Comparison of ENCODE assay signal across 20 cellular contexts in the genomic region with DNA sequence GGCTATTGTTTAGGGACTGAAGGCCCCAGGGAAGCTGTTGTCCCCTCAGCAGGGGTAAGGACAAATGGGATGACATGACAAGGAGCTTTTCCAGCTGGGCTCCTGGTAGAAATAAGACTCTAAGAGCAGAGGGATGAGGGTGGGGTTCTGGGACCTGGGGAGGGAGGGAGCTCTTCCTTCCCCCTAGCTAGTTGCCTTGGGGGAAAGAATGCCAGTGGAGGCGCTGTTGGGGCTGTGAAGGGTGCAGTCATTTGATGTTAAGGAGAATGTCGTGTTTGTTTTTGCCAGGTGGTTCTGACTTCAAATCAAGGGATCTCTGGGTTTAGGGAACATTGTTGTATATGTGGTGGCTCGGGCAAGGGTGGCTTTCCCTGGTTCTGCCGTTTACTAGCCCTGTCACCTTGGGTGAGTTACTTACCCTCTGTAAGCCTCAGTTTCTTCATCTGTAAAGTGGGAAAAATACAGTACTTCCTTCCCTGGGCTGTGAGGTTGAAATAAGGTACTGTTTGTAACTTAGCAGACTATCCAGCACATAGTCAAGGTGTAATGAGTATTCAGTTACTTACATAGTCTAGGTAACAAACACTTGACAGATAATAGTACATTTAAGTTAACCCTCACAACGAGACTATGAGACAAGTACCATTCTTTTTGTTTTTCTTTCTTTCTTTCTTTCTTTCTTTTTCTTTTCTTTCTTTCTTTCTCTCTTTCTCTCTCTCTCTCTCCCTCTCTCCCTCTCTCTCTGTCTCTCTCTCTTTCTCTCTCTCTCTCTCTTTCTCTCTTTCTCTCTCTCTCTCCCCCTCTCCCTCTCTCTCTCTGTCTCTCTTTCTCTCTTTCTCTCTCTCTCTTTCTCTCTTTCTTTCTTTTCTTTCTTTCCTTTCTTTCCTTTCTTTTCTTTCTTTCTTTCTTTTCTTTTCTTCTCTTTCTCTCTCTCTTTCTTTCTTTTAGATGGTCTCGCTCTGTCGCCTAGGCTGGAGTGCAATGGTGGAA. TPM values are rescaled to one million over a fixed set of nuclear protein-coding genes. Genes with fewer than 3 reads are reported as not detected.
A peak's percentile ranks its signal among the peaks of the same experiment; 100 is the strongest.
DNase-seq lines count a peak whose midpoint lies in the region; ATAC-seq and TF ChIP-seq lines count a peak whose summit lies in the region.
"Had no signal": no experiment of that assay in that cellular context is flagged by ENCODE, and none has a peak within 500 bp of the region (broad histone marks: within the 10 kb centered on the region; RNA-seq: fewer than 3 reads in every experiment).

No MANE protein-coding gene starts in this region.

- H3K9me3 Mint-ChIP-seq in mesothelial cell of epicardium, result peaks cover 7% of the 10 kb centered on the region
- no peaks in the 10 kb centered on the region for H3K9me3 Mint-ChIP-seq in activated CD4-positive, alpha-beta memory T cell treated with anti-CD3 and anti-CD28 coated beads, Interleukin-2, amount 10 ng/mL, durations not matched to agents 7 days and 5 days
- H3K9me3 Mint-ChIP-seq: activated CD4-positive, alpha-beta T cell treated with anti-CD3 and anti-CD28 coated beads, Interleukin-2, amount 10 ng/mL, durations not matched to agents 24 days and 14 days; stimulated activated effector memory CD8-positive, alpha-beta T cell treated with anti-CD3 and anti-CD28 coated beads, Interleukin-12 subunit alpha, Interleukin-12 subunit beta, amount 100 ng/mL, for 72 hours had no signal

- no peak overlapping the region for H3K4me3 ChIP-seq in choroid plexus epithelial cell (ENCODE audit: low read depth, low read length)
- H3K4me3 ChIP-seq: testis had no signal

- H3K27ac Mint-ChIP-seq in mesothelial cell of epicardium, result peak overlapping the region; percentile 76
- no peak overlapping the region for H3K27ac Mint-ChIP-seq in activated CD4-positive, alpha-beta memory T cell treated with anti-CD3 and anti-CD28 coated beads, Interleukin-2, amount 10 ng/mL, durations not matched to agents 7 days and 5 days
- H3K27ac Mint-ChIP-seq: activated CD4-positive, alpha-beta T cell treated with anti-CD3 and anti-CD28 coated beads, Interleukin-2, amount 10 ng/mL, durations not matched to agents 24 days and 14 days; CD14-positive monocyte; stimulated activated effector memory CD8-positive, alpha-beta T cell treated with anti-CD3 and anti-CD28 coated beads, Interleukin-12 subunit alpha, Interleukin-12 subunit beta, amount 100 ng/mL, for 72 hours had no signal

- TF ChIP-seq CTCF in choroid plexus epithelial cell (conservative IDR thresholded peaks at IDR 0.05; ENCODE audit: low read depth, low read length), result peak; percentile 24
- no peak for TF ChIP-seq CTCF in mesothelial cell of epicardium (IDR thresholded peaks at IDR 0.05; ENCODE audit: unreplicated experiment)
- TF ChIP-seq CTCF in omental fat pad (IDR thresholded peaks at IDR 0.05), result no peak

- DNase-seq in ELR (ENCODE audit: low read depth) (peak; percentile 26), NCI-H146 (lab: John Stamatoyannopoulos, UW) (peak; percentile 39), choroid plexus epithelial cell (ENCODE audit: low read depth) (no peak), mesothelial cell of epicardium (ENCODE audit: low spot score in 2 of 2, unreplicated experiment in 2 of 2) (no peak), C1 segment of cervical spinal cord (lab: John Stamatoyannopoulos, UW) (no peak), NCI-H1048 (lab: John Stamatoyannopoulos, UW) (no peak), omental fat pad (ENCODE audit: low spot score) (no peak)
- DNase-seq in activated CD4-positive, alpha-beta memory T cell treated with anti-CD3 and anti-CD28 coated beads, Interleukin-2, amount 10 ng/mL, durations not matched to agents 7 days and 5 days, result no peak
- DNase-seq: activated CD4-positive, alpha-beta T cell treated with anti-CD3 and anti-CD28 coated beads, Interleukin-2, amount 10 ng/mL, durations not matched to agents 24 days and 14 days; activated CD8-positive, alpha-beta memory T cell treated with anti-CD3 and anti-CD28 coated beads, Interleukin-2, amount 50 U/mL, for 48 hours; activated gamma-delta T cell; DMS79 treated with DMSO at 0.1 percent for 48 hours; NCI-H1092 treated with DMSO at 0.1 percent for 48 hours; NCI-H2171 treated with DMSO at 0.1 percent for 48 hours; NCI-H748 treated with DMSO at 0.1 percent for 48 hours; retina; testis had no signal

- POLR2A ChIA-PET in activated CD4-positive, alpha-beta memory T cell treated with anti-CD3 and anti-CD28 coated beads, Interleukin-2, amount 10 ng/mL, durations not matched to agents 7 days and 5 days (lab: Charles Lee), result no interaction called here

- CTCF ChIA-PET in activated CD4-positive, alpha-beta memory T cell treated with anti-CD3 and anti-CD28 coated beads, Interleukin-2, amount 10 ng/mL, durations not matched to agents 7 days and 5 days (lab: Charles Lee), result interaction anchor here (0.7 kb wide), 2 partner anchors 18 to 442 kb away, joined by 3 to 4 read pairs; no protein-coding TSS in a partner anchor

- H3K4me3 Mint-ChIP-seq in mesothelial cell of epicardium, result no peak overlapping the region
- no peak overlapping the region for H3K4me3 Mint-ChIP-seq in activated CD4-positive, alpha-beta memory T cell treated with anti-CD3 and anti-CD28 coated beads, Interleukin-2, amount 10 ng/mL, durations not matched to agents 7 days and 5 days
- H3K4me3 Mint-ChIP-seq: activated CD4-positive, alpha-beta T cell treated with anti-CD3 and anti-CD28 coated beads, Interleukin-2, amount 10 ng/mL, durations not matched to agents 24 days and 14 days; CD14-positive monocyte; stimulated activated effector memory CD8-positive, alpha-beta T cell treated with anti-CD3 and anti-CD28 coated beads, Interleukin-12 subunit alpha, Interleukin-12 subunit beta, amount 100 ng/mL, for 72 hours had no signal

- no peaks in the 10 kb centered on the region for H3K27me3 Mint-ChIP-seq in mesothelial cell of epicardium (ENCODE audit: low read depth)
- H3K27me3 Mint-ChIP-seq in activated CD4-positive, alpha-beta memory T cell treated with anti-CD3 and anti-CD28 coated beads, Interleukin-2, amount 10 ng/mL, durations not matched to agents 7 days and 5 days, result peaks cover 5% of the 10 kb centered on the region
- H3K27me3 Mint-ChIP-seq: activated CD4-positive, alpha-beta T cell treated with anti-CD3 and anti-CD28 coated beads, Interleukin-2, amount 10 ng/mL, durations not matched to agents 24 days and 14 days had no signal

- peaks cover 6% of the 10 kb centered on the region for H3K36me3 Mint-ChIP-seq in mesothelial cell of epicardium
- no peaks in the 10 kb centered on the region for H3K36me3 Mint-ChIP-seq in activated CD4-positive, alpha-beta memory T cell treated with anti-CD3 and anti-CD28 coated beads, Interleukin-2, amount 10 ng/mL, durations not matched to agents 7 days and 5 days (ENCODE audit: low read depth)
- H3K36me3 Mint-ChIP-seq: CD14-positive monocyte; stimulated activated effector memory CD8-positive, alpha-beta T cell treated with anti-CD3 and anti-CD28 coated beads, Interleukin-12 subunit alpha, Interleukin-12 subunit beta, amount 100 ng/mL, for 72 hours had no signal

- peaks cover 26% of the 10 kb centered on the region for H3K4me1 Mint-ChIP-seq in mesothelial cell of epicardium
- no peaks in the 10 kb centered on the region for H3K4me1 Mint-ChIP-seq in activated CD4-positive, alpha-beta memory T cell treated with anti-CD3 and anti-CD28 coated beads, Interleukin-2, amount 10 ng/mL, durations not matched to agents 7 days and 5 days
- H3K4me1 Mint-ChIP-seq: activated CD4-positive, alpha-beta T cell treated with anti-CD3 and anti-CD28 coated beads, Interleukin-2, amount 10 ng/mL, durations not matched to agents 24 days and 14 days; CD14-positive monocyte; stimulated activated effector memory CD8-positive, alpha-beta T cell treated with anti-CD3 and anti-CD28 coated beads, Interleukin-12 subunit alpha, Interleukin-12 subunit beta, amount 100 ng/mL, for 72 hours had no signal

- ATAC-seq in omental fat pad (ENCODE audit: low FRiP score), result no peak
- ATAC-seq: left lobe of liver; stimulated activated effector memory CD8-positive, alpha-beta T cell treated with anti-CD3 and anti-CD28 coated beads, Interleukin-12 subunit alpha, Interleukin-12 subunit beta, amount 100 ng/mL, for 72 hours had no signal

RNA-seq across cellular contexts. Expression of gene WWC1, which starts 48.0 kb away (rescaled TPM):
- 29.9 to 35.1 TPM (median 32.8 TPM) in 3 replicates for total RNA-seq in mesothelial cell of epicardium
- total RNA-seq in omental fat pad, result 10 to 100 TPM in 3 of 4 donors, under 1 TPM in 1; 0.63 to 92.6 (median 21.0) TPM
- total RNA-seq in activated CD4-positive, alpha-beta memory T cell treated with anti-CD3 and anti-CD28 coated beads, Interleukin-2, amount 10 ng/mL, durations not matched to agents 7 days and 5 days, result not detected

Comparison
In these comparisons a context has a peak if more than half of its experiments do, and no peak if none do; other contexts are left out.
1. DNase-seq: peak in ELR (single experiment) and NCI-H146 (single experiment); none in choroid plexus epithelial cell (single experiment), mesothelial cell of epicardium (0 of 2), C1 segment of cervical spinal cord (0 of 14), NCI-H1048 (single experiment), omental fat pad (single experiment) and activated CD4-positive, alpha-beta memory T cell treated with anti-CD3 and anti-CD28 coated beads, Interleukin-2, amount 10 ng/mL, durations not matched to agents 7 days and 5 days (single experiment).